9 cellular contexts compared by ENCODE assay signal in the genomic region with DNA sequence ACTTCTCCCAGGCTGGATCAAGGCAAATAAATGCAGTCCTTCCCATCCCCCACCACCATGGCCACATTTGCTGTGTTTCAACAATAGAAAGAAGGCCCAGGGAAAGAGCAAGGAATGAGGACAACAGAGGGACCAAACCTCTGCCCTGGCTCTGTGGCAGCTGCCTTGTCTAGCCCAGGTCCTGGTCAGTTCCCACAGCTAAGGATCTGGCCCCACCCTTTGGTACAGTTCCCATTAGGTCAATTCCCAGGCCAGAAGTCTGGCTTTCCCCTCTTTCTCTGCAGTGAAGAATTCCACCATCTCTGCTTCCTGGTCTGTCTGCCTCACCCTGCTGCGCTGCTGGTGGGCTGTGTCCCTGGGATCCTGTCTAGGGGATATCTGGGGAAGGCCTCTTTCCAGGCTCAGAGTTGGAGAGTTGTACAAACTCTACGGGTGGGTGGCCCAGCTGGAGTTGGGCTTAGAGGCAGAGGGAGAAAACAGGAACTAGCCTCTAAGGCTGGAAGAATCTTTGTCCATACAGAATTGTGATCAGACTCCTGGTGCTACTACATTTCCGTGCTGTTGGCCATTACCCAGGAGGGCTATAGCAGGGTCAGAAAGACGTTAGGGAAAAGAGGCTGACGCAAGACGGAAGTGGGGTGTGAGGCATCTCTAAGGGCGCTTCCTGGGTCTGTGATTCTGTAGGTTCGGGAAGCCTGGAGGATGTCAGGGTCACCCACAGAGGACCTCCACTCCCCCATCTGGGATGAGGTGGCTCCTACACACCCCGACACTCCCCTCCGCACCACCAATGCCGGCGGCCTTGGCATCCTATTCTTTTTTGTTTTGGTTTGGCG. TPM values are rescaled to one million over a fixed set of nuclear protein-coding genes. Genes with fewer than 3 reads are reported as not detected.
DNase-seq lines count a peak whose midpoint lies in the region; ATAC-seq lines count a peak whose summit lies in the region.
"Had no signal": no experiment of that assay in that cellular context is flagged by ENCODE, and none has a peak within 500 bp of the region (broad histone marks: within the 10 kb centered on the region; RNA-seq: fewer than 3 reads in every experiment).

No MANE protein-coding gene starts in this region.

- DNase-seq in activated naive CD4-positive, alpha-beta T cell (lab: John Stamatoyannopoulos, UW), result no peak
- no peak for DNase-seq in activated T-helper 1 cell treated with anti-CD3 and anti-CD28 coated beads, Interleukin-12 subunit alpha, Interleukin-12 subunit beta, Interleukin-2, Interleukin-4 antibody, amounts not matched to agents 30 ng/mL and 10 ng/mL and 1 ng/mL, durations not matched to agents 14 hours and 24 hours and 36 hours (ENCODE audit: low spot score)
- peak; percentile 58 for DNase-seq in left ventricle myocardium superior
- peak; percentile 39 for DNase-seq in retina
- no peak for DNase-seq in occipital lobe (lab: John Stamatoyannopoulos, UW)

- intact Hi-C loops in activated T-helper 1 cell treated with anti-CD3 and anti-CD28 coated beads, Interleukin-12 subunit alpha, Interleukin-12 subunit beta, Interleukin-2, Interleukin-4 antibody, amounts not matched to agents 30 ng/mL and 10 ng/mL and 1 ng/mL, durations not matched to agents 14 hours and 24 hours and 36 hours (cut with micrococcal nuclease), result no loop called here
- intact Hi-C loops in left ventricle myocardium superior (cut with micrococcal nuclease), result loop anchor here (2.0 kb wide), 1 partner anchor 16 kb away; no protein-coding TSS in a partner anchor

- peak overlapping the region; percentile 98 for H3K27ac Mint-ChIP-seq in activated naive CD4-positive, alpha-beta T cell treated with anti-CD3 and anti-CD28 coated beads, Interleukin-2, amount 50 U/mL, for 24 hours
- H3K27ac Mint-ChIP-seq in activated T-helper 1 cell treated with anti-CD3 and anti-CD28 coated beads, Interleukin-12 subunit alpha, Interleukin-12 subunit beta, Interleukin-2, Interleukin-4 antibody, amounts not matched to agents 30 ng/mL and 10 ng/mL and 1 ng/mL, durations not matched to agents 14 hours and 24 hours and 36 hours, result peak overlapping the region; percentile 97

- H3K4me3 Mint-ChIP-seq in activated naive CD4-positive, alpha-beta T cell treated with anti-CD3 and anti-CD28 coated beads, Interleukin-2, amount 50 U/mL, for 24 hours, result peak overlapping the region; percentile 95
- H3K4me3 Mint-ChIP-seq in activated T-helper 1 cell treated with anti-CD3 and anti-CD28 coated beads, Interleukin-12 subunit alpha, Interleukin-12 subunit beta, Interleukin-2, Interleukin-4 antibody, amounts not matched to agents 30 ng/mL and 10 ng/mL and 1 ng/mL, durations not matched to agents 14 hours and 24 hours and 36 hours, result peak overlapping the region; percentile 96

- peaks cover 17% of the 10 kb centered on the region for H3K36me3 Mint-ChIP-seq in activated naive CD4-positive, alpha-beta T cell treated with anti-CD3 and anti-CD28 coated beads, Interleukin-2, amount 50 U/mL, for 24 hours
- peaks cover 23% of the 10 kb centered on the region for H3K36me3 Mint-ChIP-seq in activated T-helper 1 cell treated with anti-CD3 and anti-CD28 coated beads, Interleukin-12 subunit alpha, Interleukin-12 subunit beta, Interleukin-2, Interleukin-4 antibody, amounts not matched to agents 30 ng/mL and 10 ng/mL and 1 ng/mL, durations not matched to agents 14 hours and 24 hours and 36 hours (ENCODE audit: low read depth)

- H3K27me3 Mint-ChIP-seq in activated naive CD4-positive, alpha-beta T cell treated with anti-CD3 and anti-CD28 coated beads, Interleukin-2, amount 50 U/mL, for 24 hours, result no peaks in the 10 kb centered on the region
- no peaks in the 10 kb centered on the region for H3K27me3 Mint-ChIP-seq in activated T-helper 1 cell treated with anti-CD3 and anti-CD28 coated beads, Interleukin-12 subunit alpha, Interleukin-12 subunit beta, Interleukin-2, Interleukin-4 antibody, amounts not matched to agents 30 ng/mL and 10 ng/mL and 1 ng/mL, durations not matched to agents 14 hours and 24 hours and 36 hours (ENCODE audit: insufficient read depth)

- no peaks in the 10 kb centered on the region for H3K9me3 Mint-ChIP-seq in activated naive CD4-positive, alpha-beta T cell treated with anti-CD3 and anti-CD28 coated beads, Interleukin-2, amount 50 U/mL, for 24 hours
- no peaks in the 10 kb centered on the region for H3K9me3 Mint-ChIP-seq in activated T-helper 1 cell treated with anti-CD3 and anti-CD28 coated beads, Interleukin-12 subunit alpha, Interleukin-12 subunit beta, Interleukin-2, Interleukin-4 antibody, amounts not matched to agents 30 ng/mL and 10 ng/mL and 1 ng/mL, durations not matched to agents 14 hours and 24 hours and 36 hours

- H3K4me1 Mint-ChIP-seq in activated naive CD4-positive, alpha-beta T cell treated with anti-CD3 and anti-CD28 coated beads, Interleukin-2, amount 50 U/mL, for 24 hours, result peaks cover 67% of the 10 kb centered on the region
- peaks cover 69% of the 10 kb centered on the region for H3K4me1 Mint-ChIP-seq in activated T-helper 1 cell treated with anti-CD3 and anti-CD28 coated beads, Interleukin-12 subunit alpha, Interleukin-12 subunit beta, Interleukin-2, Interleukin-4 antibody, amounts not matched to agents 30 ng/mL and 10 ng/mL and 1 ng/mL, durations not matched to agents 14 hours and 24 hours and 36 hours (ENCODE audit: low read depth)

- ATAC-seq in left ventricle myocardium superior (peak; percentile 52), HG02885 (IDR thresholded peaks at IDR 0.05; ENCODE audit: poor library complexity, unreplicated experiment) (no peak), GM19452 (IDR thresholded peaks at IDR 0.05; ENCODE audit: unreplicated experiment) (no peak)

RNA-seq across cellular contexts. Expression of a gene that starts 1.0 kb away (rescaled TPM):
- 72.9 and 84.1 TPM in 2 replicates for total RNA-seq in activated T-helper 1 cell treated with anti-CD3 and anti-CD28 coated beads, Interleukin-12 subunit alpha, Interleukin-12 subunit beta, Interleukin-2, Interleukin-4 antibody, amounts not matched to agents 30 ng/mL and 10 ng/mL and 1 ng/mL, durations not matched to agents 14 hours and 24 hours and 36 hours
- total RNA-seq in left ventricle myocardium superior (335 TPM), occipital lobe (85.2 TPM)

RNA-seq across cellular contexts. Expression of a gene that starts 2.4 kb away (rescaled TPM):
- 0.23 and 0.24 TPM in 2 replicates for total RNA-seq in activated T-helper 1 cell treated with anti-CD3 and anti-CD28 coated beads, Interleukin-12 subunit alpha, Interleukin-12 subunit beta, Interleukin-2, Interleukin-4 antibody, amounts not matched to agents 30 ng/mL and 10 ng/mL and 1 ng/mL, durations not matched to agents 14 hours and 24 hours and 36 hours
- 7.2 TPM for total RNA-seq in left ventricle myocardium superior
- 0.62 TPM for total RNA-seq in occipital lobe

RNA-seq across cellular contexts. Expression of a gene that starts 13.9 kb away (rescaled TPM):
- total RNA-seq in activated T-helper 1 cell treated with anti-CD3 and anti-CD28 coated beads, Interleukin-12 subunit alpha, Interleukin-12 subunit beta, Interleukin-2, Interleukin-4 antibody, amounts not matched to agents 30 ng/mL and 10 ng/mL and 1 ng/mL, durations not matched to agents 14 hours and 24 hours and 36 hours, result 0.93 and 1.5 TPM in 2 replicates
- total RNA-seq in left ventricle myocardium superior (24.8 TPM), occipital lobe (1.6 TPM)
- total RNA-seq: renal cortical epithelial cell had no signal

RNA-seq across cellular contexts. Expression of a gene that starts 22.2 kb away (rescaled TPM):
- total RNA-seq in activated T-helper 1 cell treated with anti-CD3 and anti-CD28 coated beads, Interleukin-12 subunit alpha, Interleukin-12 subunit beta, Interleukin-2, Interleukin-4 antibody, amounts not matched to agents 30 ng/mL and 10 ng/mL and 1 ng/mL, durations not matched to agents 14 hours and 24 hours and 36 hours, result not detected in 2 replicates
- total RNA-seq in left ventricle myocardium superior (not detected), occipital lobe (not detected)
- total RNA-seq: renal cortical epithelial cell had no signal

RNA-seq across cellular contexts. Expression of a gene that starts 23.9 kb away (rescaled TPM):
- total RNA-seq in activated T-helper 1 cell treated with anti-CD3 and anti-CD28 coated beads, Interleukin-12 subunit alpha, Interleukin-12 subunit beta, Interleukin-2, Interleukin-4 antibody, amounts not matched to agents 30 ng/mL and 10 ng/mL and 1 ng/mL, durations not matched to agents 14 hours and 24 hours and 36 hours, result 66.4 and 68.2 TPM in 2 replicates
- total RNA-seq in left ventricle myocardium superior, result 23.6 TPM
- 21.4 TPM for total RNA-seq in occipital lobe

Comparison
In these comparisons a context has a peak if more than half of its experiments do, and no peak if none do; other contexts are left out.
1. DNase-seq: peak in left ventricle myocardium superior (single experiment) and retina (single experiment); none in activated naive CD4-positive, alpha-beta T cell (0 of 4), activated T-helper 1 cell treated with anti-CD3 and anti-CD28 coated beads, Interleukin-12 subunit alpha, Interleukin-12 subunit beta, Interleukin-2, Interleukin-4 antibody, amounts not matched to agents 30 ng/mL and 10 ng/mL and 1 ng/mL, durations not matched to agents 14 hours and 24 hours and 36 hours (single experiment) and occipital lobe (single experiment).
2. RNA of a gene that starts 13.9 kb away (total RNA-seq): 24.8 TPM in left ventricle myocardium superior (single experiment); 1.6 TPM in occipital lobe (single experiment) and 0.93 to 1.5 TPM in activated T-helper 1 cell treated with anti-CD3 and anti-CD28 coated beads, Interleukin-12 subunit alpha, Interleukin-12 subunit beta, Interleukin-2, Interleukin-4 antibody, amounts not matched to agents 30 ng/mL and 10 ng/mL and 1 ng/mL, durations not matched to agents 14 hours and 24 hours and 36 hours; every median in the first group is over 10 times any median in the second.